22 cellular contexts compared by ENCODE assay signal in genomic region chr15:78266806-78267205, GRCh38. TPM values are rescaled to one million over a fixed set of nuclear protein-coding genes. Genes with fewer than 3 reads are reported as not detected.
DNase-seq lines count a peak whose midpoint lies in the region; ATAC-seq and TF ChIP-seq lines count a peak whose summit lies in the region.
"Had no signal": no experiment of that assay in that cellular context is flagged by ENCODE, and none has a peak within 500 bp of the region (broad histone marks: within the 10 kb centered on the region; RNA-seq: fewer than 3 reads in every experiment).

No MANE protein-coding gene starts in this region.

- CTCF ChIA-PET in activated CD4-positive, alpha-beta T cell treated with anti-CD3 and anti-CD28 coated beads, Interleukin-2, amount 10 ng/mL, durations not matched to agents 7 days and 5 days (lab: Charles Lee), result interaction anchor here (2.0 to 3.8 kb wide), 3 partner anchors 12 to 136 kb away, joined by 8 to 13 read pairs (median 11); partner anchors contain the start of gene CIB2

- peaks cover 28% of the 10 kb centered on the region for H3K4me1 Mint-ChIP-seq in activated CD4-positive, alpha-beta T cell treated with anti-CD3 and anti-CD28 coated beads, Interleukin-2, amount 10 ng/mL, durations not matched to agents 7 days and 5 days
- H3K4me1 Mint-ChIP-seq in activated naive CD8-positive, alpha-beta T cell treated with anti-CD3 and anti-CD28 coated beads for 36 hours, result peaks cover 37% of the 10 kb centered on the region

- H3K36me3 ChIP-seq in HAP-1 (replicated peaks), result no peaks in the 10 kb centered on the region

- no peaks in the 10 kb centered on the region for H3K9me3 Mint-ChIP-seq in activated CD4-positive, alpha-beta T cell treated with anti-CD3 and anti-CD28 coated beads, Interleukin-2, amount 10 ng/mL, durations not matched to agents 7 days and 5 days
- no peaks in the 10 kb centered on the region for H3K9me3 Mint-ChIP-seq in activated naive CD8-positive, alpha-beta T cell treated with anti-CD3 and anti-CD28 coated beads for 36 hours

- peaks cover 10% of the 10 kb centered on the region for H3K36me3 Mint-ChIP-seq in activated CD4-positive, alpha-beta T cell treated with anti-CD3 and anti-CD28 coated beads, Interleukin-2, amount 10 ng/mL, durations not matched to agents 7 days and 5 days (ENCODE audit: low read depth)
- H3K36me3 Mint-ChIP-seq in activated naive CD8-positive, alpha-beta T cell treated with anti-CD3 and anti-CD28 coated beads for 36 hours, result peaks cover 22% of the 10 kb centered on the region
- H3K36me3 Mint-ChIP-seq: brain had no signal

- H3K9me3 ChIP-seq in right cardiac atrium (ENCODE audit: control insufficient read depth, low read length), result no peaks in the 10 kb centered on the region
- 0 out of 2 replicates have a peak, but pooled peaks cover 3% of the 10 kb centered on the region for H3K9me3 ChIP-seq in HAP-1
- H3K9me3 ChIP-seq: A549, spleen had no signal

- POLR2A ChIA-PET in activated CD4-positive, alpha-beta T cell treated with anti-CD3 and anti-CD28 coated beads, Interleukin-2, amount 10 ng/mL, durations not matched to agents 7 days and 5 days (lab: Charles Lee), result interaction anchor here (1.3 kb wide), 1 partner anchor 33 kb away, joined by 3 read pairs; the partner anchor contains the start of gene SKIC8

- intact Hi-C loops in right cardiac atrium (cut with DNase I), result no loop called here

- H3K27me3 ChIP-seq in right cardiac atrium (ENCODE audit: control insufficient read depth, insufficient read depth) (no peaks in the 10 kb centered on the region), HAP-1 (ENCODE audit: low read depth) (0 out of 2 replicates have a peak, but pooled peaks cover 3% of the 10 kb centered on the region)
- H3K27me3 ChIP-seq: spleen had no signal

- DNase-seq in activated CD4-positive, alpha-beta T cell treated with anti-CD3 and anti-CD28 coated beads, Interleukin-2, amount 10 ng/mL, durations not matched to agents 7 days and 5 days, result no peak
- no peak for DNase-seq in activated CD4-positive, alpha-beta T cell treated with anti-CD3 and anti-CD28 coated beads, Interleukin-2, amount 50 U/mL, for 48 hours
- DNase-seq in activated naive CD8-positive, alpha-beta T cell treated with anti-CD3 and anti-CD28 coated beads for 36 hours, result no peak
- DNase-seq in right cardiac atrium (no peak), HAP-1 (ENCODE audit: low spot score in 2 of 2) (no peak)
- DNase-seq in stimulated activated CD4-positive, alpha-beta T cell treated with anti-CD3 and anti-CD28 coated beads, Interleukin-4, amount 100 ng/mL, for 4 hours, result no peak
- DNase-seq: activated CD8-positive, alpha-beta memory T cell treated with anti-CD3 and anti-CD28 coated beads for 24 hours; activated gamma-delta T cell treated with Interleukin-2 at 50 U/mL for 16 hours; DMS153; GF-D8; NCI-H1048; NCI-H446 treated with DMSO at 0.1 percent for 48 hours; spleen; trophoblast cell had no signal

- H3K27ac Mint-ChIP-seq in activated CD4-positive, alpha-beta T cell treated with anti-CD3 and anti-CD28 coated beads, Interleukin-2, amount 10 ng/mL, durations not matched to agents 7 days and 5 days, result peak overlapping the region; percentile 1
- peak overlapping the region; percentile 50 for H3K27ac Mint-ChIP-seq in activated naive CD8-positive, alpha-beta T cell treated with anti-CD3 and anti-CD28 coated beads for 36 hours

- H3K27me3 Mint-ChIP-seq in activated CD4-positive, alpha-beta T cell treated with anti-CD3 and anti-CD28 coated beads, Interleukin-2, amount 10 ng/mL, durations not matched to agents 7 days and 5 days, result no peaks in the 10 kb centered on the region
- no peaks in the 10 kb centered on the region for H3K27me3 Mint-ChIP-seq in activated naive CD8-positive, alpha-beta T cell treated with anti-CD3 and anti-CD28 coated beads for 36 hours

- ATAC-seq in right cardiac atrium, result no peak
- ATAC-seq in GM18511 (IDR thresholded peaks at IDR 0.05; ENCODE audit: unreplicated experiment), result no peak
- ATAC-seq: A549 had no signal

- H3K4me3 ChIP-seq in right cardiac atrium (ENCODE audit: low read length) (peak overlapping the region; percentile 34), HAP-1 (no peak overlapping the region)
- H3K4me3 ChIP-seq: A549, spleen had no signal

- in situ Hi-C loops in HAP-1 (cut with MboI; ENCODE audit: low sequenced_read_pairs), result no loop called here

- H3K27ac ChIP-seq in 22Rv1, result peak overlapping the region; percentile 58
- peak overlapping the region; percentile 93 for H3K27ac ChIP-seq in right cardiac atrium (ENCODE audit: low read length)
- H3K27ac ChIP-seq: A549, C4-2B, KMS-11, RWPE1, spleen had no signal

- H3K4me1 ChIP-seq in right cardiac atrium (ENCODE audit: control insufficient read depth, insufficient read depth, low read length) (peaks cover 3% of the 10 kb centered on the region), HAP-1 (no peaks in the 10 kb centered on the region)
- H3K4me1 ChIP-seq: A549 had no signal

- TF ChIP-seq CTCF in 22Rv1 (IDR thresholded peaks at IDR 0.05), result no peak

- no peak overlapping the region for H3K4me3 Mint-ChIP-seq in activated CD4-positive, alpha-beta T cell treated with anti-CD3 and anti-CD28 coated beads, Interleukin-2, amount 10 ng/mL, durations not matched to agents 7 days and 5 days
- H3K4me3 Mint-ChIP-seq in activated naive CD8-positive, alpha-beta T cell treated with anti-CD3 and anti-CD28 coated beads for 36 hours, result peak overlapping the region; percentile 82
- H3K4me3 Mint-ChIP-seq: brain had no signal

- WGBS in right cardiac atrium, result 63% methylated on average over 2 of the region's 2 CpGs

RNA-seq across cellular contexts. Expression of gene DNAJA4, which starts 2.4 kb away (rescaled TPM):
- total RNA-seq in activated CD4-positive, alpha-beta T cell treated with anti-CD3 and anti-CD28 coated beads, Interleukin-2, amount 10 ng/mL, durations not matched to agents 7 days and 5 days, result 10 to 100 TPM; 28.5 to 31.2 TPM
- total RNA-seq in activated naive CD8-positive, alpha-beta T cell treated with anti-CD3 and anti-CD28 coated beads for 36 hours, result 10 to 100 TPM; 36.8 to 39.3 TPM
- total RNA-seq in right cardiac atrium, result 100 to 1,000 TPM in 3 of 4 donors, 10 to 100 TPM in 1; 74.7 to 170 (median 115) TPM
- polyA plus RNA-seq in right cardiac atrium, result 97.5 TPM

RNA-seq across cellular contexts. Expression of gene ACSBG1, which starts 32.4 kb away (rescaled TPM):
- total RNA-seq in activated CD4-positive, alpha-beta T cell treated with anti-CD3 and anti-CD28 coated beads, Interleukin-2, amount 10 ng/mL, durations not matched to agents 7 days and 5 days, result not detected
- under 1 TPM in 1 of 2 experiments, not detected in 1; 0.24 TPM for total RNA-seq in activated naive CD8-positive, alpha-beta T cell treated with anti-CD3 and anti-CD28 coated beads for 36 hours
- under 1 TPM in 3 of 4 donors, not detected in 1; 0.35 to 0.51 (median 0.42) TPM for total RNA-seq in right cardiac atrium
- polyA plus RNA-seq in right cardiac atrium, result 1.1 TPM
- total RNA-seq: dermis microvascular lymphatic vessel endothelial cell had no signal

RNA-seq across cellular contexts. Expression of gene SKIC8, which starts 32.6 kb away (rescaled TPM):
- 10 to 100 TPM; 44.5 to 44.7 TPM for total RNA-seq in activated CD4-positive, alpha-beta T cell treated with anti-CD3 and anti-CD28 coated beads, Interleukin-2, amount 10 ng/mL, durations not matched to agents 7 days and 5 days
- total RNA-seq in activated naive CD8-positive, alpha-beta T cell treated with anti-CD3 and anti-CD28 coated beads for 36 hours, result 10 to 100 TPM; 71.9 to 73.8 TPM
- total RNA-seq in right cardiac atrium, result 10 to 100 TPM; 26.8 to 37.1 (median 28.3) TPM
- 34.7 TPM for polyA plus RNA-seq in right cardiac atrium
